Comparison of ENCODE assay signal across 1 cellular context in genomic region chr7:33649476-33650441, GRCh38.
TF ChIP-seq lines count a peak whose summit lies in the region.

No MANE protein-coding gene starts in this region.

TF ChIP-seq in WTC11, 78 proteins besides CTCF, POLR2A, EP300 and RAD21 (continued from another document):
- TF ChIP-seq GRHL2 (CRISPR knock-in tag; IDR thresholded peaks at IDR 0.05; ENCODE audit: insufficient replicate concordance, severe bottlenecking) (no peak), ZSCAN18 (CRISPR knock-in tag; IDR thresholded peaks at IDR 0.05) (no peak), ZNF396 (CRISPR knock-in tag; IDR thresholded peaks at IDR 0.05; ENCODE audit: borderline replicate concordance) (no peak), NFATC4 (CRISPR knock-in tag; IDR thresholded peaks at IDR 0.05) (no peak), SOX15 (CRISPR knock-in tag; IDR thresholded peaks at IDR 0.05) (no peak), MYBL2 (CRISPR knock-in tag; IDR thresholded peaks at IDR 0.05) (no peak), SP1 (CRISPR knock-in tag; conservative IDR thresholded peaks at IDR 0.05) (no peak), ZNF532 (CRISPR knock-in tag; IDR thresholded peaks at IDR 0.05; ENCODE audit: borderline replicate concordance) (no peak), FOXJ3 (CRISPR knock-in tag; IDR thresholded peaks at IDR 0.05; ENCODE audit: borderline replicate concordance) (no peak)
